ENCODE assay signal across 8 cellular contexts in genomic region chr3:127970966-127971592, GRCh38. TPM values are rescaled to one million over a fixed set of nuclear protein-coding genes. Genes with fewer than 3 reads are reported as not detected.
A peak's percentile ranks its signal among the peaks of the same experiment; 100 is the strongest.
DNase-seq lines count a peak whose midpoint lies in the region; ATAC-seq and TF ChIP-seq lines count a peak whose summit lies in the region.

No MANE protein-coding gene starts in this region.

- ATAC-seq in Right ventricle myocardium inferior (peak; percentile 75), PC-3 (peak; percentile 90)

- H3K9me3 ChIP-seq in PC-3 (ENCODE audit: low read length): no peaks in the 10 kb centered on the region

- CTCF ChIA-PET in PC-3 (lab: Charles Lee): no interaction called here

- H3K27me3 ChIP-seq in PC-3 (ENCODE audit: low read length): no peaks in the 10 kb centered on the region
- no peaks in the 10 kb centered on the region for H3K27me3 ChIP-seq in dorsolateral prefrontal cortex

- intact Hi-C loops in Right ventricle myocardium inferior (cut with DNase I) (loop anchor here (5.0 kb wide), 2 partner anchors 319 to 394 kb away; no protein-coding TSS in a partner anchor), cardiac septum (cut with DNase I) (loop anchor here (5.0 to 10.0 kb wide), 3 partner anchors 279 to 396 kb away; no protein-coding TSS in a partner anchor), PC-3 (cut with micrococcal nuclease) (loop anchor here (1.0 to 5.0 kb wide), 2 partner anchors 280 to 319 kb away; no protein-coding TSS in a partner anchor), dorsolateral prefrontal cortex (cut with DNase I) (loop anchor here (5.0 to 10.0 kb wide), 3 partner anchors 316 to 394 kb away; no protein-coding TSS in a partner anchor)

- H3K4me3 ChIP-seq in PC-3 (ENCODE audit: low read length) (no peak overlapping the region), dorsolateral prefrontal cortex (no peak overlapping the region)

- no peaks in the 10 kb centered on the region for H3F3A ChIP-seq in PC-3 (ENCODE audit: low read length, unreplicated experiment)

- no peaks in the 10 kb centered on the region for H3K9me2 ChIP-seq in PC-3 (replicated peaks; ENCODE audit: low read length)

- DNase-seq in Right ventricle myocardium inferior (ENCODE audit: missing footprints): no peak
- DNase-seq in cardiac septum (ENCODE audit: low spot score): no peak
- peak; percentile 52 for DNase-seq in LHCN-M2 (ENCODE audit: low read depth)
- DNase-seq in PC-3: peak; percentile 66
- DNase-seq in dorsolateral prefrontal cortex: peak in 4 of 10 donors; percentile 18 to 65 (median 55)
- DNase-seq in lung microvascular endothelial cell (ENCODE audit: low read depth in 2 of 2): peak; percentile 61 to 65
- DNase-seq in cortex of kidney (lab: John Stamatoyannopoulos, UW): no peak
- no peak for DNase-seq in stimulated activated CD4-positive, alpha-beta T cell treated with anti-CD3 and anti-CD28 coated beads, Interleukin-4, amount 100 ng/mL, for 1 hour

- no peaks in the 10 kb centered on the region for H4K20me1 ChIP-seq in PC-3 (ENCODE audit: low read length)

- no TSS peak for BruUV-seq in PC-3 (replicated peaks; lab: Mats Ljungman, UMichigan)

- peak; percentile 76 for TF ChIP-seq CTCF in PC-3 (conservative IDR thresholded peaks at IDR 0.05; ENCODE audit: low read depth, low read length)
- peak; percentile 58 to 85 (median 74) for TF ChIP-seq CTCF in dorsolateral prefrontal cortex (IDR thresholded peaks at IDR 0.05 in 54 of 56, conservative IDR thresholded peaks at IDR 0.05 in 2 of 56; ENCODE audit: low read depth in 1 of 56, partially characterized antibody in 56 of 56)

- H2AFZ ChIP-seq in PC-3 (ENCODE audit: low read length): no peak overlapping the region

- H3K79me2 ChIP-seq in PC-3 (ENCODE audit: low read length): no peaks in the 10 kb centered on the region

- H3K9ac ChIP-seq in PC-3 (ENCODE audit: low read length): no peak overlapping the region

- H3K27ac ChIP-seq in PC-3 (ENCODE audit: low read length) (no peak overlapping the region), dorsolateral prefrontal cortex (no peak overlapping the region)

- H3K36me3 ChIP-seq in PC-3 (ENCODE audit: low read depth, low read length): no peaks in the 10 kb centered on the region

- H3K4me1 ChIP-seq in PC-3 (ENCODE audit: insufficient read depth, low read length): no peaks in the 10 kb centered on the region

- POLR2A ChIA-PET in PC-3 (lab: Charles Lee; ENCODE audit: unreplicated experiment): no interaction called here

- no peak overlapping the region for H3K4me2 ChIP-seq in PC-3 (ENCODE audit: low read length)

RNA-seq across cellular contexts. Expression of gene KBTBD12, which starts 56.0 kb away (rescaled TPM):
- total RNA-seq in Right ventricle myocardium inferior (29.7 TPM), cardiac septum (36.6 TPM), LHCN-M2 (2014; rRNA removed) (not detected in 2 replicates), PC-3 (2014; rRNA removed) (not detected in 2 replicates), dorsolateral prefrontal cortex (10 to 100 TPM in 23 of 120 experiments, 1 to 10 TPM in 97; 3.7 to 16.3 (median 8.3) TPM), lung microvascular endothelial cell (not detected in 2 replicates)
- not detected for polyA plus RNA-seq in LHCN-M2 (2012)

Comparison
In these comparisons a context has a peak if more than half of its experiments do, and no peak if none do; other contexts are left out.
1. DNase-seq: peak in LHCN-M2 (single experiment), PC-3 (single experiment) and lung microvascular endothelial cell (2 of 2); none in Right ventricle myocardium inferior (single experiment), cardiac septum (single experiment), cortex of kidney (single experiment) and stimulated activated CD4-positive, alpha-beta T cell treated with anti-CD3 and anti-CD28 coated beads, Interleukin-4, amount 100 ng/mL, for 1 hour (single experiment).